In the genomic region with DNA sequence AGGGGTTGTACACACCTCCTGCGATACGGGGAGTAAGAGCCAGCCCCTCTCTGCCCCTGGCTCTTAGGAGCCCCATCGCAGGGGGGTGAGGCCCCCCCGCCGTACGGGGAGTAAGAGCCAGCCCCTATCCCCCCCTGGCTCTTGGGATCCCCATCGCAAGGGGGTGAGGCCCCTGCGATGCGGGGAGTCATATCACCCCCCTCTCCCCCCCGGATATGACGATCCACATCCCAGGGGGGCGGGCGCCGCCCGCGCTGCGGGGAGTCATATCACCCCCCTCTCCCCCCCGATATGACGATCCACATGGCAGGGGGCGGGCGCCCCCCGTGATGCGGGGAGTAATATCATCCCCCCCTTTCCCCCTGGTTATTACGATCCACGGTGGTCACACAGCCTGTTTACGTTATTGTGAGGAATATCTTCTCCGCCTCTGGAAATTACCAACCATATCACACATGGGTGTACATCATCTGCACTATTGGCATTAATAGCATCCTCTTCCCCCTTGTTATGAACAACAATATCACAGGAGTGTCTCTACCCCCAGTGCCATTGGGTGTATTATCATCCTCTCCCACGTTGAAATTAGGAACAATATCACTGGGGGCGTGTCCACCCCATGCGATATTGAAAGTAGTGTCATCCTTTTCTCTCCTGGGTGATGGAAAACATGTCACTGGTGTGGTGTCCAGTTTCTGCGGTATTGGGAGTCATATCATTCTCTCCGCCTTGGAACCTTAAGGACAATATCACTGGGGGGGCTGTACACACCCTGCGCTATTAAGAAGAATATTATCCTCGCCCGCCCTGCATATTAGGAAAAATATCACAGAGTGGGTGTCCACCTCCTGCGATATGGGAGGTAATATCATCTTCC, we compare ENCODE assay signal across 1 cellular context.
TF ChIP-seq lines count a peak whose summit lies in the region.

No MANE protein-coding gene starts in this region.

TF ChIP-seq in SK-N-SH, 30 proteins besides CTCF, POLR2A, EP300 and RAD21:
- TF ChIP-seq SIN3A (IDR thresholded peaks at IDR 0.05; ENCODE audit: borderline replicate concordance, low read depth, low read length) (no peak), NFIC (IDR thresholded peaks at IDR 0.05; ENCODE audit: borderline replicate concordance) (no peak), GATA2 (CRISPR knock-in tag; IDR thresholded peaks at IDR 0.05) (no peak), FOXM1 (IDR thresholded peaks at IDR 0.05; ENCODE audit: low read depth) (no peak), TEAD4 (IDR thresholded peaks at IDR 0.05; ENCODE audit: borderline replicate concordance, insufficient read depth) (no peak), NRF1 (IDR thresholded peaks at IDR 0.05; ENCODE audit: low read depth, low read length) (no peak), ELF1 (IDR thresholded peaks at IDR 0.05) (no peak), JUND (IDR thresholded peaks at IDR 0.05) (no peak), GABPA (IDR thresholded peaks at IDR 0.05; ENCODE audit: low read depth) (no peak), RCOR1 (IDR thresholded peaks at IDR 0.05; ENCODE audit: low read length) (no peak), CHD2 (IDR thresholded peaks at IDR 0.05; ENCODE audit: low read length, partially characterized antibody) (no peak)
- TF ChIP-seq, protein P1, sequence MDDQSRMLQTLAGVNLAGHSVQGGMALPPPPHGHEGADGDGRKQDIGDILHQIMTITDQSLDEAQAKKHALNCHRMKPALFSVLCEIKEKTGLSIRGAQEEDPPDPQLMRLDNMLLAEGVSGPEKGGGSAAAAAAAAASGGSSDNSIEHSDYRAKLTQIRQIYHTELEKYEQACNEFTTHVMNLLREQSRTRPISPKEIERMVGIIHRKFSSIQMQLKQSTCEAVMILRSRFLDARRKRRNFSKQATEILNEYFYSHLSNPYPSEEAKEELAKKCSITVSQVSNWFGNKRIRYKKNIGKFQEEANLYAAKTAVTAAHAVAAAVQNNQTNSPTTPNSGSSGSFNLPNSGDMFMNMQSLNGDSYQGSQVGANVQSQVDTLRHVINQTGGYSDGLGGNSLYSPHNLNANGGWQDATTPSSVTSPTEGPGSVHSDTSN (IDR thresholded peaks at IDR 0.05), result no peak
- TF ChIP-seq, protein P2, sequence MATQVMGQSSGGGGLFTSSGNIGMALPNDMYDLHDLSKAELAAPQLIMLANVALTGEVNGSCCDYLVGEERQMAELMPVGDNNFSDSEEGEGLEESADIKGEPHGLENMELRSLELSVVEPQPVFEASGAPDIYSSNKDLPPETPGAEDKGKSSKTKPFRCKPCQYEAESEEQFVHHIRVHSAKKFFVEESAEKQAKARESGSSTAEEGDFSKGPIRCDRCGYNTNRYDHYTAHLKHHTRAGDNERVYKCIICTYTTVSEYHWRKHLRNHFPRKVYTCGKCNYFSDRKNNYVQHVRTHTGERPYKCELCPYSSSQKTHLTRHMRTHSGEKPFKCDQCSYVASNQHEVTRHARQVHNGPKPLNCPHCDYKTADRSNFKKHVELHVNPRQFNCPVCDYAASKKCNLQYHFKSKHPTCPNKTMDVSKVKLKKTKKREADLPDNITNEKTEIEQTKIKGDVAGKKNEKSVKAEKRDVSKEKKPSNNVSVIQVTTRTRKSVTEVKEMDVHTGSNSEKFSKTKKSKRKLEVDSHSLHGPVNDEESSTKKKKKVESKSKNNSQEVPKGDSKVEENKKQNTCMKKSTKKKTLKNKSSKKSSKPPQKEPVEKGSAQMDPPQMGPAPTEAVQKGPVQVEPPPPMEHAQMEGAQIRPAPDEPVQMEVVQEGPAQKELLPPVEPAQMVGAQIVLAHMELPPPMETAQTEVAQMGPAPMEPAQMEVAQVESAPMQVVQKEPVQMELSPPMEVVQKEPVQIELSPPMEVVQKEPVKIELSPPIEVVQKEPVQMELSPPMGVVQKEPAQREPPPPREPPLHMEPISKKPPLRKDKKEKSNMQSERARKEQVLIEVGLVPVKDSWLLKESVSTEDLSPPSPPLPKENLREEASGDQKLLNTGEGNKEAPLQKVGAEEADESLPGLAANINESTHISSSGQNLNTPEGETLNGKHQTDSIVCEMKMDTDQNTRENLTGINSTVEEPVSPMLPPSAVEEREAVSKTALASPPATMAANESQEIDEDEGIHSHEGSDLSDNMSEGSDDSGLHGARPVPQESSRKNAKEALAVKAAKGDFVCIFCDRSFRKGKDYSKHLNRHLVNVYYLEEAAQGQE (IDR thresholded peaks at IDR 0.05; ENCODE audit: low read depth, low read length), result no peak
